1 cellular context compared by ENCODE assay signal in genomic region chr5:177311723-177312648, GRCh38.
TF ChIP-seq lines count a peak whose summit lies in the region.

Gene MXD3, minus strand, starts transcription at chr5:177311898. Its CDS starts 68 bp downstream, at chr5:177311830.

TF ChIP-seq in K562, 482 proteins besides CTCF, POLR2A, EP300 and RAD21 (continued from another document and continues in another):
- TF ChIP-seq ZBTB40 (IDR thresholded peaks at IDR 0.05): no peak
- no peak for TF ChIP-seq ZBTB40 (CRISPR knock-in tag; IDR thresholded peaks at IDR 0.05)
- no peak for TF ChIP-seq GTF2B (IDR thresholded peaks at IDR 0.05; ENCODE audit: extremely low read depth, insufficient read length)
- TF ChIP-seq TAF15 (IDR thresholded peaks at IDR 0.05; ENCODE audit: low read depth, low read length): no peak
- TF ChIP-seq ZNF398 (CRISPR knock-in tag; IDR thresholded peaks at IDR 0.05): no peak
- peak; percentile 85 for TF ChIP-seq RBFOX2 (IDR thresholded peaks at IDR 0.05; ENCODE audit: low read depth, low read length)
- no peak for TF ChIP-seq PRMT5 (CRISPR knock-in tag; IDR thresholded peaks at IDR 0.05)
- 0 out of 2 replicates have a peak, but pooled peaks have one; percentile 16 for TF ChIP-seq ZBTB9 (CRISPR knock-in tag; IDR thresholded peaks at IDR 0.05)
- no peak for TF ChIP-seq HEY1 (CRISPR knock-in tag; IDR thresholded peaks at IDR 0.05; ENCODE audit: borderline replicate concordance)
- TF ChIP-seq MTF1 (CRISPR knock-in tag; IDR thresholded peaks at IDR 0.05; ENCODE audit: borderline replicate concordance): no peak
- no peak for TF ChIP-seq TRIM28 (IDR thresholded peaks at IDR 0.05)
- TF ChIP-seq HMGXB4 (CRISPR knock-in tag; IDR thresholded peaks at IDR 0.05): no peak
- peak; percentile 82; the same call in 1 of the 2 replicates for TF ChIP-seq RB1 (IDR thresholded peaks at IDR 0.05; ENCODE audit: low read depth)
- TF ChIP-seq HES1 (IDR thresholded peaks at IDR 0.05; ENCODE audit: low read depth): no peak
- TF ChIP-seq THRA (IDR thresholded peaks at IDR 0.05): no peak
- TF ChIP-seq TCF7L2 (IDR thresholded peaks at IDR 0.05; ENCODE audit: low read depth, low read length): no peak
- no peak for TF ChIP-seq HOXB6 (CRISPR knock-in tag; IDR thresholded peaks at IDR 0.05; ENCODE audit: borderline replicate concordance)
- TF ChIP-seq ZNF584 (CRISPR knock-in tag; IDR thresholded peaks at IDR 0.05; ENCODE audit: low read depth): no peak
- no peak for TF ChIP-seq NONO (IDR thresholded peaks at IDR 0.05; ENCODE audit: low read depth in 2 of 2, low read length in 1 of 2)
- no peak for TF ChIP-seq ZKSCAN1 (IDR thresholded peaks at IDR 0.05; ENCODE audit: low read depth, low read length)
- peak; percentile 83 for TF ChIP-seq MGA (IDR thresholded peaks at IDR 0.05)
